Comparison of ENCODE assay signal across 7 cellular contexts in the genomic region with DNA sequence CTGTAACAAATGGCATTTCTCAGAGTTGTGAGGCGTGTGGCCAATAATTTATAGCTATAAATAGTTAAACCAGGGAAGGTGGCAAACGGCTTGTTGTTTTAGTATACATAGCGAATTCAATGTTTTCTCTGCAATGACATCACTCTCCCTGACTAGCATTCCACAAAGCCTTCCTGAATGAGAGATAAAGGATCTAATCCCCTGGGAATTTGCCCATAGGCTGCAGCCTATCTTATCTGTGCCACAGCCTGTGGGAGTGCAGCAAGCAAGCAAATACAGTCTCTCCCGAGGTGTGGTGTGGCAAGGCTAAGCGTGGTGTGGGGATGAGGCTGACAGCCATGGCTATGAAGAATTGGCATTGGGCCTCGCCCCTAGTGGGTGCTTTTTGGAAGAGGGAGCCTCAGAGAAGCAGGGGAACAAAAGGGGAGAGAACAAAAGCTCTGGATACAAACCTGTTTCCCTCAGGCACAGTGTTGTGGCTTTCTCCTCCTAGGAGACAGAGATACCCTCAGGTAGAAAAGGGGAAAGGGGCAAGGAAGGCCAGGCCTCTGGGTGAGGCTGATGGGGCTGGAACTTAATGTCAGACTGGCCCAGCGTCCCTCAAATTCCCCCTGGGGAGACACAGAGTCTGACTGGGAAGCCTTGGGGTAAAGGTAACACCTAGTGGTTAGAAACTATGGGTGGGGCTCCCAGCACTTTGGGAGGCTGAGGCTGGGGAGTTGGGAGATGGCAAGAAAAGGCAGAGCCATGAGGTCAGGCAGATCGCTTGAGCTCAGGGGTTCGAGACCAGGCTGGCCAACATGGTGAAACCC. TPM values are rescaled to one million over a fixed set of nuclear protein-coding genes. Genes with fewer than 3 reads are reported as not detected.
A peak's percentile ranks its signal among the peaks of the same experiment; 100 is the strongest.
DNase-seq lines count a peak whose midpoint lies in the region; ATAC-seq and TF ChIP-seq lines count a peak whose summit lies in the region.

No MANE protein-coding gene starts in this region.

- TF ChIP-seq CTCF in lower leg skin (IDR thresholded peaks at IDR 0.05) = no peak

- H3K27me3 ChIP-seq in ectodermal cell (ENCODE audit: control insufficient read depth, insufficient read depth, low read length, poor library complexity, severe bottlenecking) = no peaks in the 10 kb centered on the region
- H3K27me3 ChIP-seq in Karpas-422 (ENCODE audit: low read length) = no peaks in the 10 kb centered on the region

- no peak overlapping the region for H3K9ac ChIP-seq in Karpas-422 (ENCODE audit: low read length)

- H3K4me1 ChIP-seq in ectodermal cell (ENCODE audit: control insufficient read depth, insufficient read depth, low read length) (peaks cover 8% of the 10 kb centered on the region), Karpas-422 (ENCODE audit: low read length) (peaks cover 3% of the 10 kb centered on the region)

- no peak overlapping the region for H2AFZ ChIP-seq in Karpas-422 (ENCODE audit: low read length)

- H3K4me1 Mint-ChIP-seq in naive B cell = peaks cover 61 to 82% (median 74%) of the 10 kb centered on the region in 3 donors

- TF ChIP-seq POLR2A in lower leg skin (IDR thresholded peaks at IDR 0.05) = no peak

- intact Hi-C loops in lower leg skin (cut with DNase I; ENCODE audit: low total_unique reads) = no loop called here

- H3K4me3 Mint-ChIP-seq in naive B cell = no peak overlapping the region

- H3K36me3 ChIP-seq in ectodermal cell (ENCODE audit: control insufficient read depth, insufficient read depth, low read length) (no peaks in the 10 kb centered on the region), Karpas-422 (ENCODE audit: insufficient read depth, low read length) (peaks cover 8% of the 10 kb centered on the region; the same call in 1 of the 2 replicates)

- 65 to 67% methylated on average over 9 of the region's 9 CpGs for WGBS in ectodermal cell, 2 experiments
- 28 to 31% methylated on average over 9 of the region's 9 CpGs for WGBS in lower leg skin, 2 donors

- H3K27ac ChIP-seq in ectodermal cell (ENCODE audit: insufficient read depth, low read depth, low read length, poor library complexity, severe bottlenecking) (peak overlapping the region; percentile 54), Karpas-422 (ENCODE audit: low read length) (no peak overlapping the region)

- no peaks in the 10 kb centered on the region for H3K27me3 Mint-ChIP-seq in naive B cell

- DNase-seq in GM03348 (ENCODE audit: low spot score) (peak; percentile 70), NCI-H2107 treated with DMSO at 0.1 percent for 48 hours (lab: John Stamatoyannopoulos, UW; ENCODE audit: unreplicated experiment) (peak; percentile 84), naive B cell (no peak), Karpas-422 (no peak), lower leg skin (ENCODE audit: low spot score in 2 of 2) (no peak)

- H3K4me3 ChIP-seq in ectodermal cell (ENCODE audit: insufficient read depth, low read depth, low read length) (no peak overlapping the region), Karpas-422 (ENCODE audit: low read length) (no peak overlapping the region), lower leg skin (ENCODE audit: low read depth, poor library complexity, severe bottlenecking) (no peak overlapping the region)

- ATAC-seq in naive B cell (ENCODE audit: low read depth in 2 of 2) = no peak
- no peak for ATAC-seq in HG03457 (IDR thresholded peaks at IDR 0.05; ENCODE audit: unreplicated experiment)

- H3K36me3 Mint-ChIP-seq in naive B cell = peaks cover 13 to 22% of the 10 kb centered on the region in 2 donors

- peaks cover 9% of the 10 kb centered on the region for H3K79me2 ChIP-seq in Karpas-422 (ENCODE audit: low read length)

- H3K4me2 ChIP-seq in Karpas-422 (ENCODE audit: low read depth, low read length, poor library complexity, severe bottlenecking) = no peak overlapping the region

- H3K9me3 ChIP-seq in ectodermal cell (ENCODE audit: control insufficient read depth, low read length) (no peaks in the 10 kb centered on the region), Karpas-422 (ENCODE audit: low read length) (no peaks in the 10 kb centered on the region)

- H3K27ac Mint-ChIP-seq in naive B cell = peak overlapping the region; percentile 57 to 100 (median 88)

- H4K20me1 ChIP-seq in Karpas-422 (ENCODE audit: insufficient read depth, low read depth, low read length) = peaks cover 14% of the 10 kb centered on the region; the same call in 1 of the 2 replicates

- no peaks in the 10 kb centered on the region for H3K9me2 ChIP-seq in Karpas-422 (replicated peaks; ENCODE audit: insufficient read depth, low read length)

- no peaks in the 10 kb centered on the region for H3K9me3 Mint-ChIP-seq in naive B cell

RNA-seq across cellular contexts. Expression of gene TAGLN2, which starts 8.9 kb away (rescaled TPM):
- 42.2 TPM for polyA plus RNA-seq in ectodermal cell (2013, experiment 1 of 4)
- 39.3 TPM for polyA plus RNA-seq in ectodermal cell (2013, experiment 2 of 4)
- polyA plus RNA-seq in ectodermal cell (2013, experiment 3 of 4) = 32.4 TPM
- 31.5 TPM for polyA plus RNA-seq in ectodermal cell (2013, experiment 4 of 4)
- 1,000 to 10,000 TPM; 1,235 to 1,676 (median 1,380) TPM for polyA plus RNA-seq in naive B cell (ENCODE audit: low read depth in 6 of 6)
- total RNA-seq in Karpas-422 (2014; rRNA removed; shearing (Covaris generic); ENCODE audit: low replicate concordance) = 141 and 188 TPM in 2 replicates
- total RNA-seq in lower leg skin = 100 to 1,000 TPM; 244 to 413 (median 306) TPM

RNA-seq across cellular contexts. Expression of gene CFAP45, which starts 16.5 kb away (rescaled TPM):
- polyA plus RNA-seq in ectodermal cell (2013, experiment 1 of 4) = 0.65 TPM
- 0.34 TPM for polyA plus RNA-seq in ectodermal cell (2013, experiment 2 of 4)
- 0.64 TPM for polyA plus RNA-seq in ectodermal cell (2013, experiment 3 of 4)
- 0.16 TPM for polyA plus RNA-seq in ectodermal cell (2013, experiment 4 of 4)
- polyA plus RNA-seq in naive B cell (ENCODE audit: low read depth in 6 of 6) = under 1 TPM in 5 of 6 donors, not detected in 1; 0.29 to 0.93 (median 0.41) TPM
- total RNA-seq in Karpas-422 (2014; rRNA removed; shearing (Covaris generic); ENCODE audit: low replicate concordance) = 1.2 TPM in 1 of 2 replicates, not detected in the other
- 1 to 10 TPM in 1 of 4 donors, under 1 TPM in 3; 0.46 to 3.0 (median 0.66) TPM for total RNA-seq in lower leg skin

RNA-seq across cellular contexts. Expression of gene IGSF9, which starts 29.0 kb away (rescaled TPM):
- polyA plus RNA-seq in ectodermal cell (2013, experiment 1 of 4) = 30.6 TPM
- polyA plus RNA-seq in ectodermal cell (2013, experiment 2 of 4) = 33.6 TPM
- 23.8 TPM for polyA plus RNA-seq in ectodermal cell (2013, experiment 3 of 4)
- 25.5 TPM for polyA plus RNA-seq in ectodermal cell (2013, experiment 4 of 4)
- under 1 TPM in 4 of 6 donors, not detected in 2; 0.16 to 0.97 (median 0.41) TPM for polyA plus RNA-seq in naive B cell (ENCODE audit: low read depth in 6 of 6)
- not detected in 2 replicates for total RNA-seq in Karpas-422 (2014; rRNA removed; shearing (Covaris generic); ENCODE audit: low replicate concordance)
- total RNA-seq in lower leg skin = 10 to 100 TPM; 17.7 to 29.6 (median 19.6) TPM

RNA-seq across cellular contexts. Expression of gene SLAMF9, which starts 37.6 kb away (rescaled TPM):
- not detected for polyA plus RNA-seq in ectodermal cell (2013, experiment 1 of 4)
- not detected for polyA plus RNA-seq in ectodermal cell (2013, experiment 2 of 4)
- not detected for polyA plus RNA-seq in ectodermal cell (2013, experiment 3 of 4)
- polyA plus RNA-seq in ectodermal cell (2013, experiment 4 of 4) = not detected
- polyA plus RNA-seq in naive B cell (ENCODE audit: low read depth in 6 of 6) = not detected
- total RNA-seq in Karpas-422 (2014; rRNA removed; shearing (Covaris generic); ENCODE audit: low replicate concordance) = not detected in 2 replicates
- total RNA-seq in lower leg skin = not detected

RNA-seq across cellular contexts. Expression of gene VSIG8, which starts 54.0 kb away (rescaled TPM):
- not detected for polyA plus RNA-seq in ectodermal cell (2013, experiment 1 of 4)
- polyA plus RNA-seq in ectodermal cell (2013, experiment 2 of 4) = 0.11 TPM
- not detected for polyA plus RNA-seq in ectodermal cell (2013, experiment 3 of 4)
- not detected for polyA plus RNA-seq in ectodermal cell (2013, experiment 4 of 4)
- not detected for polyA plus RNA-seq in naive B cell (ENCODE audit: low read depth in 6 of 6)
- not detected in 2 replicates for total RNA-seq in Karpas-422 (2014; rRNA removed; shearing (Covaris generic); ENCODE audit: low replicate concordance)
- 10 to 100 TPM; 14.6 to 54.5 (median 43.1) TPM for total RNA-seq in lower leg skin

Comparison
In these comparisons a context has a peak if more than half of its experiments do, and no peak if none do; other contexts are left out.
1. DNase-seq: peak in GM03348 (single experiment) and NCI-H2107 treated with DMSO at 0.1 percent for 48 hours (single experiment); none in naive B cell (single experiment), Karpas-422 (single experiment) and lower leg skin (0 of 2).
2. RNA of gene IGSF9, which starts 29.0 kb away (total RNA-seq): 17.7 to 29.6 TPM in lower leg skin; not detected in Karpas-422; every median in the first group is over 10 times any median in the second.